Comparison of ENCODE assay signal across 4 cellular contexts in genomic region chr5:3058930-3059329, GRCh38.
"Had no signal": no experiment of that assay in that cellular context is flagged by ENCODE, and none has a peak within 500 bp of the region (broad histone marks: within the 10 kb centered on the region; RNA-seq: fewer than 3 reads in every experiment).

No MANE protein-coding gene starts in this region.

- H3K4me3 Mint-ChIP-seq: H9 had no signal

- H3K4me3 ChIP-seq: GM23248 had no signal

- DNase-seq: GM23248, H9, HCEC 1CT, IMR-90 had no signal

- H3K27ac ChIP-seq: GM23248 had no signal

- H2AFZ ChIP-seq: GM23248 had no signal
